8 cellular contexts compared by ENCODE assay signal in the genomic region with DNA sequence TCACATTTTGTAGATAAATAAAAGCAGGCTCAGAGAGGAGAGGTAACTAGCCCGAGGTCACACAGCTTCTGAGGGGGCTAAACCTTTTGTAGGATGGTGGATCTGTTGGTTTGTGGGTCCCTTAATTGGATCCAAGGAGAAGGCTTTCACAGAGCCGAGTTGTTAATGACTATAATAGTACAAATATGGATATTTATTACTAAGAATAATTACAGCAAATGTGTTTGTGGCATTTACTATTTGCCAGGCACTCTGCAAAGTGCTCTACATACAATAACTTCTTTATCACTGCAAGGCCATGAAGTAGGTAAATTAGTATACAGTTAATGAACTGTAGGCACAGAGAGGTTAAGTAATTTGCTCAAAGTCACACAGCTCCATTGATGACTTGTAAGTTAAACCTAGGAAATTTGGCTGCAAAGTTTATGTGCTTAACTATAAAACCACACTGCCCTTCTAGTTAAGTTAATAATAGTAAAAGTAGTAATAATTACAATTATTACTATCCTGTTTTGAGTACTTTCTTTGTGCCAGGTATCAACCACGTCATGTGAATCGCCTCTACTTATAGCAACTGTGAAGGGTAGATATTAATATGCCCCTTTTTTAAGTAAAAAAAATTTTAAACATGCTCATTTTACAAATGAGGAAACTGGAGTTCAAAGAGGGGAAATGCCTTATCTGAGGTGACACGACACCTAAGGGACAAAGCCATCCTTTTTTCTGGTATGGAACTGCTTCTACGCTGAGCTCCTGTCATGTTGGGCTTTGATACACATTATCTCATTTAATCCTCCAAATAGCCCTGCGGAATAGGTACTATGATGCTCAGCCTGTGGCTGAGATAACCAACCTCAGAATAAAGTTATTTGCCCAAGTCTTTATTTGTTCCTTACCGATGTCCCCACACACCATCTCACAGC. TPM values are rescaled to one million over a fixed set of nuclear protein-coding genes. Genes with fewer than 3 reads are reported as not detected.
DNase-seq lines count a peak whose midpoint lies in the region; ATAC-seq and TF ChIP-seq lines count a peak whose summit lies in the region.

No MANE protein-coding gene starts in this region.

- H3K36me3 Mint-ChIP-seq in Calu3 (ENCODE audit: insufficient read depth, unreplicated experiment) = peaks cover 45% of the 10 kb centered on the region
- peaks cover 15% of the 10 kb centered on the region for H3K36me3 Mint-ChIP-seq in endothelial cell (ENCODE audit: low read depth, unreplicated experiment)

- TF ChIP-seq POLR2A in ovary (IDR thresholded peaks at IDR 0.05) (no peak), lower leg skin (IDR thresholded peaks at IDR 0.05) (no peak)

- TF ChIP-seq EP300 in ovary (IDR thresholded peaks at IDR 0.05) = no peak

- no peaks in the 10 kb centered on the region for H3K36me3 ChIP-seq in ovary

- BruUV-seq in Calu3 (replicated peaks; lab: Mats Ljungman, UMichigan) = no TSS peak

- POLR2A ChIA-PET in RWPE1 (lab: Yijun Ruan, JAX; ENCODE audit: low non-redundant PET) = no interaction called here

- ATAC-seq in GM18511 (IDR thresholded peaks at IDR 0.05; ENCODE audit: unreplicated experiment) = no peak

- H3K27me3 Mint-ChIP-seq in Calu3 (ENCODE audit: unreplicated experiment) (no peaks in the 10 kb centered on the region), endothelial cell (ENCODE audit: unreplicated experiment) (peaks cover 2% of the 10 kb centered on the region)

- H3K4me1 Mint-ChIP-seq in Calu3 (ENCODE audit: low read depth, unreplicated experiment) = peaks cover 39% of the 10 kb centered on the region
- peaks cover 25% of the 10 kb centered on the region for H3K4me1 Mint-ChIP-seq in endothelial cell (ENCODE audit: unreplicated experiment)

- H3K4me3 Mint-ChIP-seq in Calu3 (ENCODE audit: low read depth, unreplicated experiment) (peak overlapping the region; percentile 76), endothelial cell (ENCODE audit: unreplicated experiment) (peak overlapping the region; percentile 72)

- H3K27ac Mint-ChIP-seq in Calu3 (ENCODE audit: unreplicated experiment) (peak overlapping the region; percentile 97), endothelial cell (ENCODE audit: unreplicated experiment) (peak overlapping the region; percentile 16)

- H3K4me1 ChIP-seq in ovary (ENCODE audit: insufficient read depth) = peaks cover 7% of the 10 kb centered on the region

- H3K4me3 ChIP-seq in ovary = peak overlapping the region; percentile 45
- H3K4me3 ChIP-seq in lower leg skin (ENCODE audit: low read depth, poor library complexity, severe bottlenecking) = no peak overlapping the region

- no peaks in the 10 kb centered on the region for H3K27me3 ChIP-seq in ovary

- intact Hi-C loops in Calu3 (cut with micrococcal nuclease; ENCODE audit: unreplicated experiment) (no loop called here), ovary (cut with DNase I) (loop anchor here in 2 of 4 donors (10.0 kb wide), 2 partner anchors 173 to 263 kb away; no protein-coding TSS in a partner anchor), lower leg skin (cut with DNase I; ENCODE audit: low total_unique reads) (no loop called here)

- H3K9me3 Mint-ChIP-seq in Calu3 (ENCODE audit: low read depth, unreplicated experiment) (no peaks in the 10 kb centered on the region), endothelial cell (ENCODE audit: unreplicated experiment) (no peaks in the 10 kb centered on the region)

- CTCF ChIA-PET in Calu3 (lab: Charles Lee) (interaction anchor here (0.6 to 2.8 kb wide), 8 partner anchors 8 to 276 kb away, joined by 3 to 13 read pairs (median 4); no protein-coding TSS in a partner anchor), RWPE1 (lab: Yijun Ruan, JAX) (interaction anchor here (0.5 to 0.9 kb wide), 2 partner anchors 39 to 41 kb away, joined by 3 read pairs; no protein-coding TSS in a partner anchor)

- 68 to 74% (median 74%) methylated on average over 8 of the region's 8 CpGs for WGBS in ovary, 3 donors
- WGBS in lower leg skin, 2 donors = 69 to 73% methylated on average over 8 of the region's 8 CpGs

- H3K9me3 ChIP-seq in ovary = no peaks in the 10 kb centered on the region

- peak overlapping the region; percentile 92 for H3K27ac ChIP-seq in RWPE1
- peak overlapping the region; percentile 78 to 94 for H3K27ac ChIP-seq in ovary

- no peak for TF ChIP-seq CTCF in Calu3 (IDR thresholded peaks at IDR 0.05; ENCODE audit: unreplicated experiment)
- TF ChIP-seq CTCF in RWPE1 (conservative IDR thresholded peaks at IDR 0.05; ENCODE audit: low read depth) = no peak
- no peak for TF ChIP-seq CTCF in endothelial cell (IDR thresholded peaks at IDR 0.05; ENCODE audit: unreplicated experiment)
- no peak for TF ChIP-seq CTCF in ovary (IDR thresholded peaks at IDR 0.05)
- TF ChIP-seq CTCF in lower leg skin (IDR thresholded peaks at IDR 0.05) = no peak

- DNase-seq in Calu3 = no peak
- no peak for DNase-seq in RWPE1 (ENCODE audit: low spot score)
- DNase-seq in endothelial cell (ENCODE audit: low spot score) = no peak
- DNase-seq in ovary = no peak
- no peak for DNase-seq in NCI-H2171 treated with DMSO at 0.1 percent for 48 hours (lab: John Stamatoyannopoulos, UW)
- no peak for DNase-seq in NCI-H446 (lab: John Stamatoyannopoulos, UW)
- no peak for DNase-seq in lower leg skin (ENCODE audit: low spot score in 2 of 2)

RNA-seq across cellular contexts. Expression of a gene that starts 8.4 kb away (rescaled TPM):
- total RNA-seq in Calu3 (2022) = 62.2 and 71.9 TPM in 2 replicates
- total RNA-seq in endothelial cell (ENCODE audit: unreplicated experiment) = 15.2 TPM
- total RNA-seq in ovary = 100 to 1,000 TPM in 4 of 7 donors, 10 to 100 TPM in 3; 47.3 to 264 (median 103) TPM
- 10 to 100 TPM; 28.6 to 52.2 TPM for polyA plus RNA-seq in ovary
- total RNA-seq in lower leg skin = 100 to 1,000 TPM in 3 of 4 donors, 10 to 100 TPM in 1; 69.9 to 178 (median 143) TPM
